ENCODE assay signal across 8 cellular contexts in the genomic region with DNA sequence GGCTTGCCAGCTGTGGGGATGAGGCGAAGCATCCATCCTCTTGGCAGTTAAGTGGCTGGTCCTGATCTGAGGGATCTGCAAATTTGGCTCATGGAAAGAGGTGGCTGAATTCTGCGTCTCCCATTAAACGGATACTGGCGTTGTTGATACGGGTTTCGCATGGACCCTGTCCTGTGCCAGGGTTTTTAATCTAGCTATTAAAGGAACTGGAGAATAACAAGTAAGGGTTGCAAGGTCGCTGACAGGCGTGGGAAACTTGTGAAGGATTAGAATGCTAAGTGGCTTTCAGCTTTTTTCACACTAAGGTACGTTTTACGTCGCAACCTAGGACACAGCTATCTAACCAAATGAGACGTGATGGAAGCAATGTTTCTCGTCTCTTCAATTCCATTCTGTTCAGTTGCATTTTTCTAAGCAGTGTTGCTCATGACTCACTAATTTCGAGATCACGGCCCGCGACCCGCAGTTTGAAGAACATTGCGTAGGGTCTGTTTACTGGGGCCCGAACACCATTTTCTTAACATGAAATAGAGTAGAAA. TPM values are rescaled to one million over a fixed set of nuclear protein-coding genes. Genes with fewer than 3 reads are reported as not detected.
A peak's percentile ranks its signal among the peaks of the same experiment; 100 is the strongest.
DNase-seq lines count a peak whose midpoint lies in the region; ATAC-seq and TF ChIP-seq lines count a peak whose summit lies in the region.

No MANE protein-coding gene starts in this region.

- H3K4me3 Mint-ChIP-seq in WTC11 (peak overlapping the region; percentile 98), neural crest cell (peak overlapping the region; percentile 100)

- H3K9me3 Mint-ChIP-seq in WTC11 (no peaks in the 10 kb centered on the region), neural crest cell (no peaks in the 10 kb centered on the region)

- H3K36me3 Mint-ChIP-seq in WTC11 = peaks cover 23% of the 10 kb centered on the region
- H3K36me3 Mint-ChIP-seq in neural crest cell (ENCODE audit: low read depth) = peaks cover 7% of the 10 kb centered on the region

- POLR2A ChIA-PET in WTC11 (lab: Charles Lee) = no interaction called here

- TF ChIP-seq CTCF in WTC11 (IDR thresholded peaks at IDR 0.05) = no peak
- TF ChIP-seq CTCF in epithelial cell of esophagus (IDR thresholded peaks at IDR 0.05; ENCODE audit: insufficient read depth, low read depth, low read length, missing control alignments) = no peak
- TF ChIP-seq CTCF in neural crest cell (conservative IDR thresholded peaks at IDR 0.05) = no peak

- peaks cover 21% of the 10 kb centered on the region for H3K4me1 Mint-ChIP-seq in WTC11
- H3K4me1 Mint-ChIP-seq in neural crest cell = peaks cover 50% of the 10 kb centered on the region

- peak overlapping the region; percentile 100 for H3K4me3 ChIP-seq in epithelial cell of esophagus (ENCODE audit: low read length)

- peak overlapping the region; percentile 90 for H3K27ac Mint-ChIP-seq in WTC11
- H3K27ac Mint-ChIP-seq in neural crest cell (ENCODE audit: unreplicated experiment) = peak overlapping the region; percentile 93

- no peak for DNase-seq in WTC11 (ENCODE audit: low spot score)
- DNase-seq in epithelial cell of esophagus (ENCODE audit: low read depth) = peak; percentile 62
- DNase-seq in neural crest cell (ENCODE audit: low read depth, low spot score) = no peak
- DNase-seq in retina = no peak
- DNase-seq in NCI-H2107 treated with DMSO at 0.1 percent for 48 hours (lab: John Stamatoyannopoulos, UW; ENCODE audit: unreplicated experiment) = no peak

- CTCF ChIA-PET in WTC11 (lab: Charles Lee) = interaction anchor here (0.6 to 2.0 kb wide), 3 partner anchors 9 to 295 kb away, joined by 4 to 5 read pairs (median 4); no protein-coding TSS in a partner anchor

- ATAC-seq in GM18520 (IDR thresholded peaks at IDR 0.05; ENCODE audit: unreplicated experiment) (peak; percentile 4), HG03159 (IDR thresholded peaks at IDR 0.05; ENCODE audit: unreplicated experiment) (peak; percentile 0), WTC11 (no peak), HG03108 (IDR thresholded peaks at IDR 0.05; ENCODE audit: unreplicated experiment) (no peak)

- H3K27me3 Mint-ChIP-seq in WTC11 (ENCODE audit: low read depth) = no peaks in the 10 kb centered on the region
- H3K27me3 Mint-ChIP-seq in neural crest cell (ENCODE audit: low read depth) = no peaks in the 10 kb centered on the region

TF ChIP-seq in WTC11, 78 proteins besides CTCF, POLR2A, EP300 and RAD21:
- no peak for TF ChIP-seq ZNF671 (CRISPR knock-in tag; IDR thresholded peaks at IDR 0.05)
- TF ChIP-seq PRRX2 (CRISPR knock-in tag; IDR thresholded peaks at IDR 0.05) = 0 out of 2 replicates have a peak, but pooled peaks have one; percentile 60
- TF ChIP-seq, protein P1, sequence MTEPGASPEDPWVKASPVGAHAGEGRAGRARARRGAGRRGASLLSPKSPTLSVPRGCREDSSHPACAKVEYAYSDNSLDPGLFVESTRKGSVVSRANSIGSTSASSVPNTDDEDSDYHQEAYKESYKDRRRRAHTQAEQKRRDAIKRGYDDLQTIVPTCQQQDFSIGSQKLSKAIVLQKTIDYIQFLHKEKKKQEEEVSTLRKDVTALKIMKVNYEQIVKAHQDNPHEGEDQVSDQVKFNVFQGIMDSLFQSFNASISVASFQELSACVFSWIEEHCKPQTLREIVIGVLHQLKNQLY (CRISPR knock-in tag; IDR thresholded peaks at IDR 0.05) = no peak
- TF ChIP-seq, protein P2, sequence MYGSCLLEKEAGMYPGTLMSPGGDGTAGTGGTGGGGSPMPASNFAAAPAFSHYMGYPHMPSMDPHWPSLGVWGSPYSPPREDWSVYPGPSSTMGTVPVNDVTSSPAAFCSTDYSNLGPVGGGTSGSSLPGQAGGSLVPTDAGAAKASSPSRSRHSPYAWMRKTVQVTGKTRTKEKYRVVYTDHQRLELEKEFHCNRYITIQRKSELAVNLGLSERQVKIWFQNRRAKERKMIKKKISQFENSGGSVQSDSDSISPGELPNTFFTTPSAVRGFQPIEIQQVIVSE (CRISPR knock-in tag; IDR thresholded peaks at IDR 0.05; ENCODE audit: borderline replicate concordance) = no peak
- no peak for TF ChIP-seq ETV6 (CRISPR knock-in tag; IDR thresholded peaks at IDR 0.05)
- no peak for TF ChIP-seq FOXJ3 (CRISPR knock-in tag; IDR thresholded peaks at IDR 0.05; ENCODE audit: borderline replicate concordance)
- no peak for TF ChIP-seq IRF2 (CRISPR knock-in tag; IDR thresholded peaks at IDR 0.05; ENCODE audit: borderline replicate concordance, low read depth)
- 0 out of 2 replicates have a peak, but pooled peaks have one; percentile 21 for TF ChIP-seq ESRRA (CRISPR knock-in tag; IDR thresholded peaks at IDR 0.05; ENCODE audit: borderline replicate concordance)
- TF ChIP-seq, protein P3, sequence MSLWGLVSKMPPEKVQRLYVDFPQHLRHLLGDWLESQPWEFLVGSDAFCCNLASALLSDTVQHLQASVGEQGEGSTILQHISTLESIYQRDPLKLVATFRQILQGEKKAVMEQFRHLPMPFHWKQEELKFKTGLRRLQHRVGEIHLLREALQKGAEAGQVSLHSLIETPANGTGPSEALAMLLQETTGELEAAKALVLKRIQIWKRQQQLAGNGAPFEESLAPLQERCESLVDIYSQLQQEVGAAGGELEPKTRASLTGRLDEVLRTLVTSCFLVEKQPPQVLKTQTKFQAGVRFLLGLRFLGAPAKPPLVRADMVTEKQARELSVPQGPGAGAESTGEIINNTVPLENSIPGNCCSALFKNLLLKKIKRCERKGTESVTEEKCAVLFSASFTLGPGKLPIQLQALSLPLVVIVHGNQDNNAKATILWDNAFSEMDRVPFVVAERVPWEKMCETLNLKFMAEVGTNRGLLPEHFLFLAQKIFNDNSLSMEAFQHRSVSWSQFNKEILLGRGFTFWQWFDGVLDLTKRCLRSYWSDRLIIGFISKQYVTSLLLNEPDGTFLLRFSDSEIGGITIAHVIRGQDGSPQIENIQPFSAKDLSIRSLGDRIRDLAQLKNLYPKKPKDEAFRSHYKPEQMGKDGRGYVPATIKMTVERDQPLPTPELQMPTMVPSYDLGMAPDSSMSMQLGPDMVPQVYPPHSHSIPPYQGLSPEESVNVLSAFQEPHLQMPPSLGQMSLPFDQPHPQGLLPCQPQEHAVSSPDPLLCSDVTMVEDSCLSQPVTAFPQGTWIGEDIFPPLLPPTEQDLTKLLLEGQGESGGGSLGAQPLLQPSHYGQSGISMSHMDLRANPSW (CRISPR knock-in tag; conservative IDR thresholded peaks at IDR 0.05; ENCODE audit: low read depth) = no peak
- TF ChIP-seq, protein P4, sequence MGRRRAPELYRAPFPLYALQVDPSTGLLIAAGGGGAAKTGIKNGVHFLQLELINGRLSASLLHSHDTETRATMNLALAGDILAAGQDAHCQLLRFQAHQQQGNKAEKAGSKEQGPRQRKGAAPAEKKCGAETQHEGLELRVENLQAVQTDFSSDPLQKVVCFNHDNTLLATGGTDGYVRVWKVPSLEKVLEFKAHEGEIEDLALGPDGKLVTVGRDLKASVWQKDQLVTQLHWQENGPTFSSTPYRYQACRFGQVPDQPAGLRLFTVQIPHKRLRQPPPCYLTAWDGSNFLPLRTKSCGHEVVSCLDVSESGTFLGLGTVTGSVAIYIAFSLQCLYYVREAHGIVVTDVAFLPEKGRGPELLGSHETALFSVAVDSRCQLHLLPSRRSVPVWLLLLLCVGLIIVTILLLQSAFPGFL (CRISPR knock-in tag; IDR thresholded peaks at IDR 0.05; ENCODE audit: borderline replicate concordance) = no peak
- TF ChIP-seq SOX15 (CRISPR knock-in tag; IDR thresholded peaks at IDR 0.05) = no peak
- no peak for TF ChIP-seq FOXP1 (CRISPR knock-in tag; IDR thresholded peaks at IDR 0.05; ENCODE audit: borderline replicate concordance)
- TF ChIP-seq, protein P5, sequence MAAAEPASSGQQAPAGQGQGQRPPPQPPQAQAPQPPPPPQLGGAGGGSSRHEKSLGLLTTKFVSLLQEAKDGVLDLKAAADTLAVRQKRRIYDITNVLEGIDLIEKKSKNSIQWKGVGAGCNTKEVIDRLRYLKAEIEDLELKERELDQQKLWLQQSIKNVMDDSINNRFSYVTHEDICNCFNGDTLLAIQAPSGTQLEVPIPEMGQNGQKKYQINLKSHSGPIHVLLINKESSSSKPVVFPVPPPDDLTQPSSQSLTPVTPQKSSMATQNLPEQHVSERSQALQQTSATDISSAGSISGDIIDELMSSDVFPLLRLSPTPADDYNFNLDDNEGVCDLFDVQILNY (CRISPR knock-in tag; IDR thresholded peaks at IDR 0.05) = no peak
- no peak for TF ChIP-seq NFYB (CRISPR knock-in tag; conservative IDR thresholded peaks at IDR 0.05; ENCODE audit: low read depth)
- TF ChIP-seq TP53 (CRISPR knock-in tag; IDR thresholded peaks at IDR 0.05) = no peak

RNA-seq across cellular contexts. Expression of a gene that starts 0.9 kb away (rescaled TPM):
- total RNA-seq in WTC11 (2021) = 83.7 to 98.5 TPM (median 88.5 TPM) in 3 replicates
- total RNA-seq in neural crest cell = 112 and 118 TPM in 2 replicates

RNA-seq across cellular contexts. Expression of a gene that starts 23.1 kb away (rescaled TPM):
- total RNA-seq in WTC11 (2021) = not detected in 3 replicates
- not detected in 2 replicates for total RNA-seq in neural crest cell

RNA-seq across cellular contexts. Expression of a gene that starts 56.6 kb away (rescaled TPM):
- 74.3 to 86.4 TPM (median 75.9 TPM) in 3 replicates for total RNA-seq in WTC11 (2021)
- total RNA-seq in neural crest cell = 85.0 and 85.3 TPM in 2 replicates

Comparison
In these comparisons a context has a peak if more than half of its experiments do, and no peak if none do; other contexts are left out.
1. ATAC-seq: peak in GM18520 (single experiment) and HG03159 (single experiment); none in WTC11 (single experiment) and HG03108 (single experiment).